Comparison of ENCODE assay signal across 1 cellular context in genomic region chr12:79690156-79690605, GRCh38.
A peak's percentile ranks its signal among the peaks of the same experiment; 100 is the strongest.
TF ChIP-seq lines count a peak whose summit lies in the region.

No MANE protein-coding gene starts in this region.

TF ChIP-seq in HEK293, 187 proteins besides CTCF, POLR2A, EP300 and RAD21 (continued from another document):
- TF ChIP-seq, protein P1, sequence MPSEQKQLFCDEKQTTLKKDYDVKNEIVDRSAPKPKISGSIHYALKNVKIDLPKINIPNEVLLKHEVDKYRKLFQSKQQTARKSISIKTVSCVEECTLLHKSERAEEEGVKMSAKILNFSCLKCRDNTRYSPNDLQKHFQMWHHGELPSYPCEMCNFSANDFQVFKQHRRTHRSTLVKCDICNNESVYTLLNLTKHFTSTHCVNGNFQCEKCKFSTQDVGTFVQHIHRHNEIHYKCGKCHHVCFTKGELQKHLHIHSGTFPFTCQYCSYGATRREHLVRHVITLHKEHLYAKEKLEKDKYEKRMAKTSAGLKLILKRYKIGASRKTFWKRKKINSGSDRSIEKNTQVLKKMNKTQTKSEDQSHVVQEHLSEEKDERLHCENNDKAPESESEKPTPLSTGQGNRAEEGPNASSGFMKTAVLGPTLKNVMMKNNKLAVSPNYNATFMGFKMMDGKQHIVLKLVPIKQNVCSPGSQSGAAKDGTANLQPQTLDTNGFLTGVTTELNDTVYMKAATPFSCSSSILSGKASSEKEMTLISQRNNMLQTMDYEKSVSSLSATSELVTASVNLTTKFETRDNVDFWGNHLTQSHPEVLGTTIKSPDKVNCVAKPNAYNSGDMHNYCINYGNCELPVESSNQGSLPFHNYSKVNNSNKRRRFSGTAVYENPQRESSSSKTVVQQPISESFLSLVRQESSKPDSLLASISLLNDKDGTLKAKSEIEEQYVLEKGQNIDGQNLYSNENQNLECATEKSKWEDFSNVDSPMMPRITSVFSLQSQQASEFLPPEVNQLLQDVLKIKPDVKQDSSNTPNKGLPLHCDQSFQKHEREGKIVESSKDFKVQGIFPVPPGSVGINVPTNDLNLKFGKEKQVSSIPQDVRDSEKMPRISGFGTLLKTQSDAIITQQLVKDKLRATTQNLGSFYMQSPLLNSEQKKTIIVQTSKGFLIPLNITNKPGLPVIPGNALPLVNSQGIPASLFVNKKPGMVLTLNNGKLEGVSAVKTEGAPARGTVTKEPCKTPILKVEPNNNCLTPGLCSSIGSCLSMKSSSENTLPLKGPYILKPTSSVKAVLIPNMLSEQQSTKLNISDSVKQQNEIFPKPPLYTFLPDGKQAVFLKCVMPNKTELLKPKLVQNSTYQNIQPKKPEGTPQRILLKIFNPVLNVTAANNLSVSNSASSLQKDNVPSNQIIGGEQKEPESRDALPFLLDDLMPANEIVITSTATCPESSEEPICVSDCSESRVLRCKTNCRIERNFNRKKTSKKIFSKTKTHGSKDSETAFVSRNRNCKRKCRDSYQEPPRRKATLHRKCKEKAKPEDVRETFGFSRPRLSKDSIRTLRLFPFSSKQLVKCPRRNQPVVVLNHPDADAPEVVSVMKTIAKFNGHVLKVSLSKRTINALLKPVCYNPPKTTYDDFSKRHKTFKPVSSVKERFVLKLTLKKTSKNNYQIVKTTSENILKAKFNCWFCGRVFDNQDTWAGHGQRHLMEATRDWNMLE (tag by site-specific recombination; conservative IDR thresholded peaks at IDR 0.05; ENCODE audit: low read depth): no peak
- TF ChIP-seq EGR2 (tag by site-specific recombination; IDR thresholded peaks at IDR 0.05; ENCODE audit: low read depth) (peak; percentile 74), ZNF521 (tag by site-specific recombination; IDR thresholded peaks at IDR 0.05) (no peak), ZNF621 (tag by site-specific recombination; IDR thresholded peaks at IDR 0.05) (no peak), GLIS1 (tag by site-specific recombination; IDR thresholded peaks at IDR 0.05) (peak; percentile 50), ZFP3 (tag by site-specific recombination; IDR thresholded peaks at IDR 0.05; ENCODE audit: low read depth) (no peak), ZNF544 (tag by site-specific recombination; IDR thresholded peaks at IDR 0.05) (no peak), ZNF350 (tag by site-specific recombination; IDR thresholded peaks at IDR 0.05) (no peak), HOXC10 (CRISPR knock-in tag; IDR thresholded peaks at IDR 0.05) (no peak), ZNF837 (tag by site-specific recombination; IDR thresholded peaks at IDR 0.05) (no peak), ZBTB8A (tag by site-specific recombination; IDR thresholded peaks at IDR 0.05) (peak; percentile 85), KLF16 (tag by site-specific recombination; IDR thresholded peaks at IDR 0.05) (0 out of 2 replicates have a peak, but pooled peaks have one; percentile 26), ZNF155 (tag by site-specific recombination; IDR thresholded peaks at IDR 0.05) (no peak), ZNF585B (tag by site-specific recombination; IDR thresholded peaks at IDR 0.05) (no peak), HOXD13 (CRISPR knock-in tag; IDR thresholded peaks at IDR 0.05; ENCODE audit: borderline replicate concordance) (no peak), ZNF449 (tag by site-specific recombination; IDR thresholded peaks at IDR 0.05) (no peak), ZNF658 (tag by site-specific recombination; IDR thresholded peaks at IDR 0.05) (no peak), ZNF274 (IDR thresholded peaks at IDR 0.05; ENCODE audit: low read length) (no peak), ZNF274 (tag by site-specific recombination; IDR thresholded peaks at IDR 0.05; ENCODE audit: borderline replicate concordance) (no peak), GLIS2 (tag by site-specific recombination; IDR thresholded peaks at IDR 0.05) (peak; percentile 93), KLF17 (tag by site-specific recombination; IDR thresholded peaks at IDR 0.05) (no peak), RBAK (tag by site-specific recombination; IDR thresholded peaks at IDR 0.05) (no peak), ZNF423 (tag by site-specific recombination; IDR thresholded peaks at IDR 0.05) (peak; percentile 66; the same call in 1 of the 2 replicates), ZNF560 (tag by site-specific recombination; IDR thresholded peaks at IDR 0.05; ENCODE audit: borderline replicate concordance) (no peak), ZFP69B (tag by site-specific recombination; IDR thresholded peaks at IDR 0.05) (no peak), ZNF513 (tag by site-specific recombination; IDR thresholded peaks at IDR 0.05) (no peak)
- TF ChIP-seq, protein P2, sequence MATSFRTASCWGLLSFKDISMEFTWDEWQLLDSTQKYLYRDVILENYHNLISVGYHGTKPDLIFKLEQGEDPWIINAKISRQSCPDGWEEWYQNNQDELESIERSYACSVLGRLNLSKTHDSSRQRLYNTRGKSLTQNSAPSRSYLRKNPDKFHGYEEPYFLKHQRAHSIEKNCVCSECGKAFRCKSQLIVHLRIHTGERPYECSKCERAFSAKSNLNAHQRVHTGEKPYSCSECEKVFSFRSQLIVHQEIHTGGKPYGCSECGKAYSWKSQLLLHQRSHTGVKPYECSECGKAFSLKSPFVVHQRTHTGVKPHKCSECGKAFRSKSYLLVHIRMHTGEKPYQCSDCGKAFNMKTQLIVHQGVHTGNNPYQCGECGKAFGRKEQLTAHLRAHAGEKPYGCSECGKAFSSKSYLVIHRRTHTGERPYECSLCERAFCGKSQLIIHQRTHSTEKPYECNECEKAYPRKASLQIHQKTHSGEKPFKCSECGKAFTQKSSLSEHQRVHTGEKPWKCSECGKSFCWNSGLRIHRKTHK (tag by site-specific recombination; IDR thresholded peaks at IDR 0.05): no peak
- TF ChIP-seq, protein P3, sequence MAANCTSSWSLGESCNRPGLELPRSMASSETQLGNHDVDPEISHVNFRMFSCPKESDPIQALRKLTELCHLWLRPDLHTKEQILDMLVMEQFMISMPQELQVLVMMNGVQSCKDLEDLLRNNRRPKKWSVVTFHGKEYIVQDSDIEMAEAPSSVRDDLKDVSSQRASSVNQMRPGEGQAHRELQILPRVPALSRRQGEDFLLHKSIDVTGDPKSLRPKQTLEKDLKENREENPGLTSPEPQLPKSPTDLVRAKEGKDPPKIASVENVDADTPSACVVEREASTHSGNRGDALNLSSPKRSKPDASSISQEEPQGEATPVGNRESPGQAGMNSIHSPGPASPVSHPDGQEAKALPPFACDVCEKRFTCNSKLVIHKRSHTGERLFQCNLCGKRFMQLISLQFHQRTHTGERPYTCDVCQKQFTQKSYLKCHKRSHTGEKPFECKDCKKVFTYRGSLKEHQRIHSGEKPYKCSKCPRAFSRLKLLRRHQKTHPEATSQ (tag by site-specific recombination; IDR thresholded peaks at IDR 0.05): no peak
- TF ChIP-seq, protein P4, sequence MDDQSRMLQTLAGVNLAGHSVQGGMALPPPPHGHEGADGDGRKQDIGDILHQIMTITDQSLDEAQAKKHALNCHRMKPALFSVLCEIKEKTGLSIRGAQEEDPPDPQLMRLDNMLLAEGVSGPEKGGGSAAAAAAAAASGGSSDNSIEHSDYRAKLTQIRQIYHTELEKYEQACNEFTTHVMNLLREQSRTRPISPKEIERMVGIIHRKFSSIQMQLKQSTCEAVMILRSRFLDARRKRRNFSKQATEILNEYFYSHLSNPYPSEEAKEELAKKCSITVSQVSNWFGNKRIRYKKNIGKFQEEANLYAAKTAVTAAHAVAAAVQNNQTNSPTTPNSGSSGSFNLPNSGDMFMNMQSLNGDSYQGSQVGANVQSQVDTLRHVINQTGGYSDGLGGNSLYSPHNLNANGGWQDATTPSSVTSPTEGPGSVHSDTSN (CRISPR knock-in tag; IDR thresholded peaks at IDR 0.05): no peak
- TF ChIP-seq, protein P5, sequence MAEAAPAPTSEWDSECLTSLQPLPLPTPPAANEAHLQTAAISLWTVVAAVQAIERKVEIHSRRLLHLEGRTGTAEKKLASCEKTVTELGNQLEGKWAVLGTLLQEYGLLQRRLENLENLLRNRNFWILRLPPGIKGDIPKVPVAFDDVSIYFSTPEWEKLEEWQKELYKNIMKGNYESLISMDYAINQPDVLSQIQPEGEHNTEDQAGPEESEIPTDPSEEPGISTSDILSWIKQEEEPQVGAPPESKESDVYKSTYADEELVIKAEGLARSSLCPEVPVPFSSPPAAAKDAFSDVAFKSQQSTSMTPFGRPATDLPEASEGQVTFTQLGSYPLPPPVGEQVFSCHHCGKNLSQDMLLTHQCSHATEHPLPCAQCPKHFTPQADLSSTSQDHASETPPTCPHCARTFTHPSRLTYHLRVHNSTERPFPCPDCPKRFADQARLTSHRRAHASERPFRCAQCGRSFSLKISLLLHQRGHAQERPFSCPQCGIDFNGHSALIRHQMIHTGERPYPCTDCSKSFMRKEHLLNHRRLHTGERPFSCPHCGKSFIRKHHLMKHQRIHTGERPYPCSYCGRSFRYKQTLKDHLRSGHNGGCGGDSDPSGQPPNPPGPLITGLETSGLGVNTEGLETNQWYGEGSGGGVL (tag by site-specific recombination; IDR thresholded peaks at IDR 0.05): no peak
- TF ChIP-seq, protein P6, sequence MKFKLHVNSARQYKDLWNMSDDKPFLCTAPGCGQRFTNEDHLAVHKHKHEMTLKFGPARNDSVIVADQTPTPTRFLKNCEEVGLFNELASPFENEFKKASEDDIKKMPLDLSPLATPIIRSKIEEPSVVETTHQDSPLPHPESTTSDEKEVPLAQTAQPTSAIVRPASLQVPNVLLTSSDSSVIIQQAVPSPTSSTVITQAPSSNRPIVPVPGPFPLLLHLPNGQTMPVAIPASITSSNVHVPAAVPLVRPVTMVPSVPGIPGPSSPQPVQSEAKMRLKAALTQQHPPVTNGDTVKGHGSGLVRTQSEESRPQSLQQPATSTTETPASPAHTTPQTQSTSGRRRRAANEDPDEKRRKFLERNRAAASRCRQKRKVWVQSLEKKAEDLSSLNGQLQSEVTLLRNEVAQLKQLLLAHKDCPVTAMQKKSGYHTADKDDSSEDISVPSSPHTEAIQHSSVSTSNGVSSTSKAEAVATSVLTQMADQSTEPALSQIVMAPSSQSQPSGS (tag by site-specific recombination; IDR thresholded peaks at IDR 0.05; ENCODE audit: low read depth): no peak
